ENCODE assay signal across 20 cellular contexts in the genomic region with DNA sequence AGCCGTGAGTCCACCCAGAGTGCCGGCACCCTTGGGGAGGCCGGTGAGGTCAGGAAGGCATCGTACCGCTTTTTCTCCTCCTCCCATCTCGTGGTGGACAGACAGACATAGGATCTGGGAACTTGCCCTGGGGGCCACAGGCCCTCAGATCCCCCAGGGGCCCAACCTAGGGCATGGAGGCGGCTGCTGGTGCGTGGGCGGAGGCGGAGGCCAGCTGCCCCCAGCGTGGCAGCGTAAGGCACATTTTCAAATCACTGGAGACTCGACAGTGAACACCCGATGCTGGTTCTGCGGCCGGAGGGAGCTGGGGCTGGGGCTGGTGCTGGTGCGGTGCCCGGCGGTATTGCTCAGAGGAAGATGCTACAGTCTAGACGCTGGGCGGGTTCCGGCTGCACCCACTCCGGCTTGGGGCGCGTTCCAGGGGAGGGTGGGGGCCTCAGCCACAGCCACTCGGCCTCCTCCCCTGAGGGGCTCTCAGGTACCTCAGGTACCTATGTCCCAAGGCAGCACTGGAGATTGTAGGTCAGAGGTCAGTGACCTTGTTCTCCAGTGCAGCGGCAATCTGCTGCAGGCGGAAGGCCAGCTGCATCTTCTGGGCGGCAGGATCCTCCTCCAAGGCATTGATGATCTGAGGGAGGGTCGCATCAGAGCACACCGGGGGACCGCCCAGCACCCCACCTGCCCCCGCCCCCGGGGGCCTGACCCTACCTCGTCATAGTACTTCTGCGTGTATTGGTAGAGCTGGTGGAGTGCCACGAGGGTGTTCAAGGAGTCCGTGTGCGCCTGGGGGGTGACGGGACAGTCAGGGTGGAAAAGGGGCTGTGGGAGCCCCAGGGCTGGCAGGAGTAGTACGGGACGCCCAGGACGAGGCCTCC. TPM values are rescaled to one million over a fixed set of nuclear protein-coding genes. Genes with fewer than 3 reads are reported as not detected.
A peak's percentile ranks its signal among the peaks of the same experiment; 100 is the strongest.
DNase-seq lines count a peak whose midpoint lies in the region; ATAC-seq, FAIRE-seq and TF ChIP-seq lines count a peak whose summit lies in the region.
"Had no signal": no experiment of that assay in that cellular context is flagged by ENCODE, and none has a peak within 500 bp of the region (broad histone marks: within the 10 kb centered on the region; RNA-seq: fewer than 3 reads in every experiment).

No MANE protein-coding gene starts in this region.

- H4K20me1 ChIP-seq in HepG2 (ENCODE audit: insufficient read depth, low read length), result 0 out of 2 replicates have a peak, but pooled peaks cover 5% of the 10 kb centered on the region

- peak overlapping the region; percentile 27 for H3K18ac ChIP-seq in neuronal stem cell (ENCODE audit: low read length)

- peaks cover 5% of the 10 kb centered on the region for H3K79me1 ChIP-seq in neuronal stem cell (ENCODE audit: low read depth, low read length)

- TF ChIP-seq POLR2A in HepG2 (IDR thresholded peaks at IDR 0.05; ENCODE audit: insufficient read depth in 1 of 2, low read depth in 2 of 2, low read length in 2 of 2) (no peak), right lobe of liver (IDR thresholded peaks at IDR 0.05) (no peak), tibial nerve (IDR thresholded peaks at IDR 0.05) (no peak), uterus (IDR thresholded peaks at IDR 0.05) (no peak)

- H3K4me3 ChIP-seq in HepG2 (replicated peaks in 1 of 3; ENCODE audit: insufficient read depth in 1 of 3, low read depth in 2 of 3, low read length in 3 of 3) (no peak overlapping the region), right lobe of liver (no peak overlapping the region), neuronal stem cell (ENCODE audit: low read length in 2 of 2) (no peak overlapping the region), tibial nerve (no peak overlapping the region), uterus (no peak overlapping the region)
- H3K4me3 ChIP-seq: lower lobe of right lung, pancreas, right atrium auricular region, thyroid gland had no signal

- H3K27ac ChIP-seq in HepG2 (ENCODE audit: extremely low read length, insufficient read depth, low read length), result no peak overlapping the region
- H3K27ac ChIP-seq in right lobe of liver, result no peak overlapping the region
- H3K27ac ChIP-seq in cingulate gyrus (ENCODE audit: low read depth, low read length), result peak overlapping the region; percentile 47
- peak overlapping the region; percentile 39 for H3K27ac ChIP-seq in neuronal stem cell (replicated peaks; ENCODE audit: low read length)
- H3K27ac ChIP-seq in tibial nerve, result peak overlapping the region in 3 of 4 donors; percentile 3 to 70 (median 51)
- H3K27ac ChIP-seq in uterus, result peak overlapping the region in 1 of 2 donors; percentile 6
- H3K27ac ChIP-seq: pancreas, thyroid gland had no signal

- peaks cover 1 to 11% of the 10 kb centered on the region in 2 experiments; a peak in 4 of 5 replicates for H3K27me3 ChIP-seq in HepG2 (ENCODE audit: control insufficient read depth in 1 of 2, insufficient read depth in 2 of 2, low read length in 2 of 2)
- no peaks in the 10 kb centered on the region for H3K27me3 ChIP-seq in right lobe of liver
- peaks cover 0 to under 1% (median 0%) of the 10 kb centered on the region in 3 experiments for H3K27me3 ChIP-seq in neuronal stem cell (ENCODE audit: control insufficient read depth in 3 of 3, insufficient read depth in 3 of 3, low read depth in 1 of 3, low read length in 3 of 3)
- H3K27me3 ChIP-seq in tibial nerve, result peaks cover 0 to 7% of the 10 kb centered on the region in 2 donors
- no peaks in the 10 kb centered on the region for H3K27me3 ChIP-seq in uterus
- H3K27me3 ChIP-seq: pancreas, right atrium auricular region, thyroid gland had no signal

- H4K8ac ChIP-seq in neuronal stem cell (ENCODE audit: low read depth, low read length), result no peak overlapping the region

- H2BK5ac ChIP-seq in neuronal stem cell (ENCODE audit: low read length), result no peak overlapping the region

- H4K91ac ChIP-seq in neuronal stem cell (ENCODE audit: low read depth, low read length, poor library complexity), result peak overlapping the region; percentile 30

- peak overlapping the region; percentile 75 for H2AK5ac ChIP-seq in neuronal stem cell (ENCODE audit: low read depth, low read length)

- no peaks in the 10 kb centered on the region for H3K9me3 ChIP-seq in HepG2 (ENCODE audit: low read length)
- H3K9me3 ChIP-seq in right lobe of liver, result no peaks in the 10 kb centered on the region
- H3K9me3 ChIP-seq in neuronal stem cell (replicated peaks in 1 of 2; ENCODE audit: control insufficient read depth in 2 of 2, insufficient read depth in 1 of 2, low read depth in 1 of 2, low read length in 2 of 2), result peaks cover 5 to 7% of the 10 kb centered on the region in 2 donors
- H3K9me3 ChIP-seq in tibial nerve, result no peaks in the 10 kb centered on the region
- no peaks in the 10 kb centered on the region for H3K9me3 ChIP-seq in uterus
- H3K9me3 ChIP-seq: lower lobe of right lung, pancreas, right atrium auricular region, thyroid gland had no signal

- TF ChIP-seq EP300 in HepG2 (IDR thresholded peaks at IDR 0.05; ENCODE audit: low read depth in 2 of 2, low read length in 2 of 2) (no peak), HepG2 (CRISPR knock-in tag; IDR thresholded peaks at IDR 0.05; ENCODE audit: borderline replicate concordance) (no peak), tibial nerve (IDR thresholded peaks at IDR 0.05) (no peak)

- H3K9ac ChIP-seq in HepG2 (ENCODE audit: insufficient read depth, low read depth, low read length), result no peak overlapping the region
- H3K9ac ChIP-seq in neuronal stem cell (ENCODE audit: low read depth, low read length, poor library complexity), result peak overlapping the region; percentile 44

- TF ChIP-seq RAD21 in HepG2 (CRISPR knock-in tag; IDR thresholded peaks at IDR 0.05), result no peak

- intact Hi-C loops in HepG2 (cut with micrococcal nuclease; ENCODE audit: unreplicated experiment), result loop anchor here (1.0 kb wide), 1 partner anchor 52 kb away; the partner anchor contains the start of gene DENND6B
- intact Hi-C loops in right lobe of liver (cut with DNase I), result loop anchor here (5.0 to 10.0 kb wide), 2 partner anchors 49 to 52 kb away; partner anchors contain the start of gene DENND6B (in 2 of the 2)
- intact Hi-C loops in uterus (cut with DNase I; ENCODE audit: low total_unique reads), result loop anchor here (10.0 kb wide), 1 partner anchor 229 kb away; the partner anchor contains the start of genes LMF2 and NCAPH2

- H3K79me2 ChIP-seq in HepG2 (ENCODE audit: insufficient read depth, low read length), result no peaks in the 10 kb centered on the region

- DNase-seq in HepG2 (ENCODE audit: low spot score), result no peak
- no peak for DNase-seq in right lobe of liver
- no peak for DNase-seq in neuronal stem cell (ENCODE audit: low spot score)
- DNase-seq in tibial nerve (ENCODE audit: low spot score in 2 of 2), result no peak
- DNase-seq in DMS53 treated with DMSO at 0.1 percent for 48 hours (lab: John Stamatoyannopoulos, UW; ENCODE audit: unreplicated experiment), result no peak
- DNase-seq in uterus, result no peak
- DNase-seq in stimulated activated naive CD8-positive, alpha-beta T cell treated with anti-CD3 and anti-CD28 coated beads, Interleukin-15, Interleukin-2, amounts not matched to agents 100 U/mL and 50 U/mL, for 24 hours, result no peak
- DNase-seq: activated CD4-positive, alpha-beta T cell treated with anti-CD3 and anti-CD28 coated beads, Interleukin-2, amount 50 U/mL, for 4 hours; NCI-H1092; NCI-H187 treated with DMSO at 0.1 percent for 48 hours had no signal

- POLR2A ChIA-PET in HepG2 (lab: Yijun Ruan, JAX), result interaction anchor here (1.0 to 1.5 kb wide), 4 partner anchors 19 to 66 kb away, joined by 3 to 7 read pairs (median 6); no protein-coding TSS in a partner anchor

- no peak for ATAC-seq in HepG2
- ATAC-seq in right lobe of liver, result no peak
- no peak for ATAC-seq in stimulated activated naive CD8-positive, alpha-beta T cell treated with anti-CD3 and anti-CD28 coated beads, Interleukin-15, Interleukin-2, amounts not matched to agents 100 U/mL and 50 U/mL, for 24 hours

- H2BK120ac ChIP-seq in neuronal stem cell (ENCODE audit: low read depth, low read length), result no peak overlapping the region

- in situ Hi-C loops in HepG2 (cut with HindIII; ENCODE audit: extremely low pct_ligation_motif_present, low pct_unique_long_range_greater_than_20kb), result loop anchor here (5.0 kb wide), 1 partner anchor 52 kb away; the partner anchor contains the start of gene DENND6B

- no peak overlapping the region for H3K4ac ChIP-seq in neuronal stem cell (ENCODE audit: low read length)

- TSS peak; percentile 71 for BruUV-seq in HepG2 (replicated peaks; lab: Mats Ljungman, UMichigan)

- no peak for FAIRE-seq in HepG2 (lab: Jason Lieb, UNC)
- FAIRE-seq: A204.1, G401.6, kidney, pancreas, RCC 7860, TTC549 had no signal

- H3K4me1 ChIP-seq in HepG2 (ENCODE audit: insufficient read depth, low read length) (peaks cover 18% of the 10 kb centered on the region), right lobe of liver (peaks cover 6 to 26% (median 10%) of the 10 kb centered on the region in 4 donors), neuronal stem cell (ENCODE audit: control insufficient read depth in 2 of 2, insufficient read depth in 1 of 2, low read depth in 1 of 2, low read length in 2 of 2) (peaks cover 20 to 29% of the 10 kb centered on the region in 2 donors), tibial nerve (peaks cover 0 to 48% (median 17%) of the 10 kb centered on the region in 4 donors), uterus (peaks cover 0 to 12% of the 10 kb centered on the region in 2 donors)

- H2BK15ac ChIP-seq in neuronal stem cell (ENCODE audit: low read length), result peak overlapping the region; percentile 49

- H3K4me2 ChIP-seq in HepG2 (ENCODE audit: low read depth, low read length) (no peak overlapping the region), neuronal stem cell (ENCODE audit: insufficient read depth, low read length, poor library complexity, severe bottlenecking) (no peak overlapping the region)

- no peak overlapping the region for H2AFZ ChIP-seq in HepG2 (ENCODE audit: low read length)
- no peak overlapping the region for H2AFZ ChIP-seq in neuronal stem cell (ENCODE audit: low read length)

- 96% methylated on average over 19 of the region's 43 CpGs for WGBS in HepG2 (ENCODE audit: low lambda C conversion rate)
- 70% methylated on average over 2 of the region's 43 CpGs for WGBS in right lobe of liver (ENCODE audit: insufficient coverage, low coverage, low lambda C conversion rate, missing lambda C conversion rate)
- no CpG with 5 or more reads among the region's 43 CpGs for WGBS in neuronal stem cell (ENCODE audit: extremely low coverage in 2 of 2, insufficient read length in 2 of 2, insufficient replicate concordance in 1 of 2), 2 donors
- WGBS in tibial nerve, 2 donors, result 68 to 70% methylated on average over 27 to 37 of the region's 43 CpGs

- TF ChIP-seq CTCF in HepG2 (CRISPR knock-in tag; IDR thresholded peaks at IDR 0.05) (no peak), right lobe of liver (IDR thresholded peaks at IDR 0.05) (no peak), tibial nerve (IDR thresholded peaks at IDR 0.05) (no peak), uterus (IDR thresholded peaks at IDR 0.05) (no peak)

- peaks cover 20 to 27% of the 10 kb centered on the region in 2 experiments; a peak in 4 of 5 replicates for H3K36me3 ChIP-seq in HepG2 (replicated peaks in 1 of 2; ENCODE audit: control insufficient read depth in 1 of 2, insufficient read depth in 2 of 2, low read length in 2 of 2)
- H3K36me3 ChIP-seq in right lobe of liver, result peaks cover 0 to 51% (median 25%) of the 10 kb centered on the region in 4 donors
- peaks cover 46 to 65% of the 10 kb centered on the region in 2 donors for H3K36me3 ChIP-seq in neuronal stem cell (replicated peaks in 1 of 2; ENCODE audit: control insufficient read depth in 2 of 2, insufficient read depth in 2 of 2, low read length in 2 of 2)
- H3K36me3 ChIP-seq in tibial nerve, result peaks cover 2 to 56% (median 10%) of the 10 kb centered on the region in 3 donors
- no peaks in the 10 kb centered on the region for H3K36me3 ChIP-seq in uterus

- peak overlapping the region; percentile 21 for H3K14ac ChIP-seq in neuronal stem cell (ENCODE audit: low read length)

- CTCF ChIA-PET in HepG2 (lab: Yijun Ruan, JAX; ENCODE audit: low intra/inter-chr PET ratio, low total read pairs), result interaction anchor here (1.0 to 4.2 kb wide), 11 partner anchors 15 to 112 kb away, joined by 3 to 133 read pairs (median 10); partner anchors contain the start of genes DENND6B, HDAC10 and PPP6R2

- no peak overlapping the region for H3K23ac ChIP-seq in neuronal stem cell (ENCODE audit: low read depth, low read length, poor library complexity)

- no peak overlapping the region for H2BK12ac ChIP-seq in neuronal stem cell (ENCODE audit: low read length)

RNA-seq across cellular contexts. Expression of gene MAPK11, which starts 5.2 kb away (rescaled TPM):
- 0.15 TPM in 1 of 2 replicates, not detected in the other for total RNA-seq in HepG2 (2016; rRNA removed; fragmentation: Illumina TruSeq; extraction: Trizol)
- total RNA-seq in HepG2 (2016; cell fraction: cytosol; rRNA removed; fragmentation: Illumina TruSeq; extraction: Trizol; ENCODE audit: low read depth), result not detected in 2 replicates
- total RNA-seq in HepG2 (2016; cell fraction: insoluble cytoplasmic fraction; rRNA removed; fragmentation: Illumina TruSeq; extraction: Trizol), result 0.12 and 0.15 TPM in 2 replicates
- 0.10 and 0.19 TPM in 2 replicates for total RNA-seq in HepG2 (2016; cell fraction: membrane; rRNA removed; fragmentation: Illumina TruSeq; extraction: Trizol)
- 0.28 TPM in 1 of 2 replicates, not detected in the other for total RNA-seq in HepG2 (2016; cell fraction: nucleus; rRNA removed; fragmentation: Illumina TruSeq; extraction: Trizol)
- 0.17 and 0.46 TPM in 2 replicates for polyA plus RNA-seq in HepG2 (2011; rRNA removed)
- 0.13 and 0.19 TPM in 2 replicates for polyA plus RNA-seq in HepG2 (2011; cell fraction: cytosol; rRNA removed)
- polyA plus RNA-seq in HepG2 (2011; cell fraction: nucleus; rRNA removed), result 1.9 TPM in 2 replicates
- 0.21 TPM in 1 of 2 replicates, not detected in the other for polyA plus RNA-seq in HepG2 (2012)
- 0.05 and 0.07 TPM in 2 replicates for polyA plus RNA-seq in HepG2 (2016; cell fraction: cytosol; fragmentation: Illumina TruSeq; extraction: Trizol; ENCODE audit: low read depth)
- 0.19 and 0.24 TPM in 2 replicates for polyA plus RNA-seq in HepG2 (2016; cell fraction: insoluble cytoplasmic fraction; fragmentation: Illumina TruSeq; extraction: Trizol; ENCODE audit: low read depth)
- polyA plus RNA-seq in HepG2 (2016; cell fraction: membrane; fragmentation: Illumina TruSeq; extraction: Trizol; ENCODE audit: low read depth), result 0.13 TPM in 1 of 2 replicates, not detected in the other
- polyA plus RNA-seq in HepG2 (2016; cell fraction: nucleus; fragmentation: Illumina TruSeq; extraction: Trizol; ENCODE audit: insufficient read depth, low read depth), result 0.25 and 0.37 TPM in 2 replicates
- polyA minus RNA-seq in HepG2 (2011; rRNA and poly(A)+ RNA removed; ENCODE audit: low replicate concordance), result 0.58 and 0.94 TPM in 2 replicates
- polyA minus RNA-seq in HepG2 (2011; cell fraction: cytosol; rRNA and poly(A)+ RNA removed), result not detected in 2 replicates
- polyA minus RNA-seq in HepG2 (2011; cell fraction: nucleus; rRNA and poly(A)+ RNA removed), result 0.13 TPM in 1 of 2 replicates, not detected in the other
- 1 to 10 TPM; 1.7 to 6.4 (median 2.5) TPM for total RNA-seq in right lobe of liver
- 4.0 TPM for polyA plus RNA-seq in neuronal stem cell (2013, experiment 1 of 2)
- 3.6 TPM for polyA plus RNA-seq in neuronal stem cell (2013, experiment 2 of 2)
- total RNA-seq in tibial nerve, result 10 to 100 TPM in 3 of 4 donors, 1 to 10 TPM in 1; 8.7 to 33.3 (median 19.6) TPM
- total RNA-seq in uterus, result 10 to 100 TPM in 3 of 4 donors, 1 to 10 TPM in 1; 7.9 to 39.5 (median 22.4) TPM

RNA-seq across cellular contexts. Expression of gene MAPK12, which starts 13.9 kb away (rescaled TPM):
- 15.0 and 23.3 TPM in 2 replicates for total RNA-seq in HepG2 (2016; rRNA removed; fragmentation: Illumina TruSeq; extraction: Trizol)
- total RNA-seq in HepG2 (2016; cell fraction: cytosol; rRNA removed; fragmentation: Illumina TruSeq; extraction: Trizol; ENCODE audit: low read depth), result 25.0 and 26.8 TPM in 2 replicates
- total RNA-seq in HepG2 (2016; cell fraction: insoluble cytoplasmic fraction; rRNA removed; fragmentation: Illumina TruSeq; extraction: Trizol), result 15.4 and 25.6 TPM in 2 replicates
- total RNA-seq in HepG2 (2016; cell fraction: membrane; rRNA removed; fragmentation: Illumina TruSeq; extraction: Trizol), result 43.0 and 45.2 TPM in 2 replicates
- 20.3 and 23.6 TPM in 2 replicates for total RNA-seq in HepG2 (2016; cell fraction: nucleus; rRNA removed; fragmentation: Illumina TruSeq; extraction: Trizol)
- 22.2 and 22.8 TPM in 2 replicates for polyA plus RNA-seq in HepG2 (2011; rRNA removed)
- polyA plus RNA-seq in HepG2 (2011; cell fraction: cytosol; rRNA removed), result 12.9 and 20.7 TPM in 2 replicates
- 115 and 151 TPM in 2 replicates for polyA plus RNA-seq in HepG2 (2011; cell fraction: nucleus; rRNA removed)
- polyA plus RNA-seq in HepG2 (2012), result 6.9 and 10.9 TPM in 2 replicates
- polyA plus RNA-seq in HepG2 (2016; cell fraction: cytosol; fragmentation: Illumina TruSeq; extraction: Trizol; ENCODE audit: low read depth), result 27.8 and 28.1 TPM in 2 replicates
- 14.6 and 16.4 TPM in 2 replicates for polyA plus RNA-seq in HepG2 (2016; cell fraction: insoluble cytoplasmic fraction; fragmentation: Illumina TruSeq; extraction: Trizol; ENCODE audit: low read depth)
- polyA plus RNA-seq in HepG2 (2016; cell fraction: membrane; fragmentation: Illumina TruSeq; extraction: Trizol; ENCODE audit: low read depth), result 37.0 and 38.8 TPM in 2 replicates
- polyA plus RNA-seq in HepG2 (2016; cell fraction: nucleus; fragmentation: Illumina TruSeq; extraction: Trizol; ENCODE audit: insufficient read depth, low read depth), result 56.9 and 60.1 TPM in 2 replicates
- 16.5 and 18.7 TPM in 2 replicates for polyA minus RNA-seq in HepG2 (2011; rRNA and poly(A)+ RNA removed; ENCODE audit: low replicate concordance)
- 5.1 and 9.2 TPM in 2 replicates for polyA minus RNA-seq in HepG2 (2011; cell fraction: cytosol; rRNA and poly(A)+ RNA removed)
- polyA minus RNA-seq in HepG2 (2011; cell fraction: nucleus; rRNA and poly(A)+ RNA removed), result 25.6 and 25.8 TPM in 2 replicates
- 1 to 10 TPM; 2.1 to 7.6 (median 3.6) TPM for total RNA-seq in right lobe of liver
- 28.8 TPM for polyA plus RNA-seq in neuronal stem cell (2013, experiment 1 of 2)
- polyA plus RNA-seq in neuronal stem cell (2013, experiment 2 of 2), result 28.1 TPM
- 10 to 100 TPM; 12.3 to 32.0 (median 24.1) TPM for total RNA-seq in tibial nerve
- 10 to 100 TPM; 10.3 to 41.4 (median 28.3) TPM for total RNA-seq in uterus

RNA-seq across cellular contexts. Expression of gene HDAC10, which starts 24.4 kb away (rescaled TPM):
- total RNA-seq in HepG2 (2016; rRNA removed; fragmentation: Illumina TruSeq; extraction: Trizol) (4.0 and 13.9 TPM in 2 replicates), right lobe of liver (10 to 100 TPM; 19.6 to 30.5 (median 23.0) TPM), tibial nerve (100 to 1,000 TPM in 1 of 4 donors, 10 to 100 TPM in 3; 41.2 to 105 (median 55.4) TPM), uterus (10 to 100 TPM in 3 of 4 donors, 1 to 10 TPM in 1; 1.2 to 40.5 (median 20.6) TPM)
- total RNA-seq in HepG2 (2016; cell fraction: cytosol; rRNA removed; fragmentation: Illumina TruSeq; extraction: Trizol; ENCODE audit: low read depth), result 7.1 and 8.7 TPM in 2 replicates
- 4.1 and 13.9 TPM in 2 replicates for total RNA-seq in HepG2 (2016; cell fraction: insoluble cytoplasmic fraction; rRNA removed; fragmentation: Illumina TruSeq; extraction: Trizol)
- total RNA-seq in HepG2 (2016; cell fraction: membrane; rRNA removed; fragmentation: Illumina TruSeq; extraction: Trizol), result 4.4 and 4.6 TPM in 2 replicates
- 23.1 and 23.7 TPM in 2 replicates for total RNA-seq in HepG2 (2016; cell fraction: nucleus; rRNA removed; fragmentation: Illumina TruSeq; extraction: Trizol)
- polyA plus RNA-seq in HepG2 (2011; rRNA removed), result 14.9 and 19.7 TPM in 2 replicates
- polyA plus RNA-seq in HepG2 (2011; cell fraction: cytosol; rRNA removed), result 1.8 and 3.9 TPM in 2 replicates
- polyA plus RNA-seq in HepG2 (2011; cell fraction: nucleus; rRNA removed), result 257 and 366 TPM in 2 replicates
- polyA plus RNA-seq in HepG2 (2012), result 15.0 and 23.8 TPM in 2 replicates
- polyA plus RNA-seq in HepG2 (2016; cell fraction: cytosol; fragmentation: Illumina TruSeq; extraction: Trizol; ENCODE audit: low read depth), result 0.86 TPM in 2 replicates
- polyA plus RNA-seq in HepG2 (2016; cell fraction: insoluble cytoplasmic fraction; fragmentation: Illumina TruSeq; extraction: Trizol; ENCODE audit: low read depth), result 3.2 and 5.7 TPM in 2 replicates
- 2.1 TPM in 2 replicates for polyA plus RNA-seq in HepG2 (2016; cell fraction: membrane; fragmentation: Illumina TruSeq; extraction: Trizol; ENCODE audit: low read depth)
- 72.4 and 82.8 TPM in 2 replicates for polyA plus RNA-seq in HepG2 (2016; cell fraction: nucleus; fragmentation: Illumina TruSeq; extraction: Trizol; ENCODE audit: insufficient read depth, low read depth)
- 7.7 and 20.9 TPM in 2 replicates for polyA minus RNA-seq in HepG2 (2011; rRNA and poly(A)+ RNA removed; ENCODE audit: low replicate concordance)
- polyA minus RNA-seq in HepG2 (2011; cell fraction: cytosol; rRNA and poly(A)+ RNA removed), result 3.9 and 4.2 TPM in 2 replicates
- polyA minus RNA-seq in HepG2 (2011; cell fraction: nucleus; rRNA and poly(A)+ RNA removed), result 34.9 and 37.9 TPM in 2 replicates
- 20.1 TPM for polyA plus RNA-seq in neuronal stem cell (2013, experiment 1 of 2)
- polyA plus RNA-seq in neuronal stem cell (2013, experiment 2 of 2), result 18.8 TPM

RNA-seq across cellular contexts. Expression of gene TUBGCP6, which starts 30.6 kb away (rescaled TPM):
- total RNA-seq in HepG2 (2016; rRNA removed; fragmentation: Illumina TruSeq; extraction: Trizol), result 5.8 and 15.7 TPM in 2 replicates
- 3.8 and 4.4 TPM in 2 replicates for total RNA-seq in HepG2 (2016; cell fraction: cytosol; rRNA removed; fragmentation: Illumina TruSeq; extraction: Trizol; ENCODE audit: low read depth)
- total RNA-seq in HepG2 (2016; cell fraction: insoluble cytoplasmic fraction; rRNA removed; fragmentation: Illumina TruSeq; extraction: Trizol), result 4.6 and 17.4 TPM in 2 replicates
- total RNA-seq in HepG2 (2016; cell fraction: membrane; rRNA removed; fragmentation: Illumina TruSeq; extraction: Trizol), result 4.6 and 5.1 TPM in 2 replicates
- total RNA-seq in HepG2 (2016; cell fraction: nucleus; rRNA removed; fragmentation: Illumina TruSeq; extraction: Trizol), result 23.1 and 29.5 TPM in 2 replicates
- 14.6 and 23.7 TPM in 2 replicates for polyA plus RNA-seq in HepG2 (2011; rRNA removed)
- polyA plus RNA-seq in HepG2 (2011; cell fraction: cytosol; rRNA removed), result 2.6 and 4.8 TPM in 2 replicates
- 276 and 340 TPM in 2 replicates for polyA plus RNA-seq in HepG2 (2011; cell fraction: nucleus; rRNA removed)
- polyA plus RNA-seq in HepG2 (2012), result 13.4 and 15.8 TPM in 2 replicates
- 0.95 and 1.2 TPM in 2 replicates for polyA plus RNA-seq in HepG2 (2016; cell fraction: cytosol; fragmentation: Illumina TruSeq; extraction: Trizol; ENCODE audit: low read depth)
- polyA plus RNA-seq in HepG2 (2016; cell fraction: insoluble cytoplasmic fraction; fragmentation: Illumina TruSeq; extraction: Trizol; ENCODE audit: low read depth), result 3.6 and 4.4 TPM in 2 replicates
- 0.86 and 2.1 TPM in 2 replicates for polyA plus RNA-seq in HepG2 (2016; cell fraction: membrane; fragmentation: Illumina TruSeq; extraction: Trizol; ENCODE audit: low read depth)
- 62.8 and 72.9 TPM in 2 replicates for polyA plus RNA-seq in HepG2 (2016; cell fraction: nucleus; fragmentation: Illumina TruSeq; extraction: Trizol; ENCODE audit: insufficient read depth, low read depth)
- polyA minus RNA-seq in HepG2 (2011; rRNA and poly(A)+ RNA removed; ENCODE audit: low replicate concordance), result 11.6 and 16.8 TPM in 2 replicates
- polyA minus RNA-seq in HepG2 (2011; cell fraction: cytosol; rRNA and poly(A)+ RNA removed), result 2.7 and 4.0 TPM in 2 replicates
- polyA minus RNA-seq in HepG2 (2011; cell fraction: nucleus; rRNA and poly(A)+ RNA removed), result 32.9 and 40.9 TPM in 2 replicates
- total RNA-seq in right lobe of liver, result 10 to 100 TPM; 10.4 to 22.6 (median 14.6) TPM
- 12.1 TPM for polyA plus RNA-seq in neuronal stem cell (2013, experiment 1 of 2)
- polyA plus RNA-seq in neuronal stem cell (2013, experiment 2 of 2), result 12.1 TPM
- 100 to 1,000 TPM in 1 of 4 donors, 10 to 100 TPM in 3; 72.2 to 127 (median 78.6) TPM for total RNA-seq in tibial nerve
- total RNA-seq in uterus, result 10 to 100 TPM; 19.1 to 52.2 (median 40.7) TPM

RNA-seq across cellular contexts. Expression of gene PLXNB2, which starts 32.0 kb away (rescaled TPM):
- total RNA-seq in HepG2 (2016; rRNA removed; fragmentation: Illumina TruSeq; extraction: Trizol) (19.3 and 32.6 TPM in 2 replicates), right lobe of liver (100 to 1,000 TPM; 154 to 181 (median 161) TPM), tibial nerve (100 to 1,000 TPM; 135 to 193 (median 165) TPM), uterus (100 to 1,000 TPM in 2 of 4 donors, 10 to 100 TPM in 2; 44.7 to 208 (median 126) TPM)
- total RNA-seq in HepG2 (2016; cell fraction: cytosol; rRNA removed; fragmentation: Illumina TruSeq; extraction: Trizol; ENCODE audit: low read depth), result 4.6 and 4.9 TPM in 2 replicates
- 16.8 and 32.7 TPM in 2 replicates for total RNA-seq in HepG2 (2016; cell fraction: insoluble cytoplasmic fraction; rRNA removed; fragmentation: Illumina TruSeq; extraction: Trizol)
- 13.7 and 15.6 TPM in 2 replicates for total RNA-seq in HepG2 (2016; cell fraction: membrane; rRNA removed; fragmentation: Illumina TruSeq; extraction: Trizol)
- 43.2 and 57.8 TPM in 2 replicates for total RNA-seq in HepG2 (2016; cell fraction: nucleus; rRNA removed; fragmentation: Illumina TruSeq; extraction: Trizol)
- polyA plus RNA-seq in HepG2 (2011; rRNA removed), result 68.9 and 79.4 TPM in 2 replicates
- 46.5 and 75.4 TPM in 2 replicates for polyA plus RNA-seq in HepG2 (2011; cell fraction: cytosol; rRNA removed)
- polyA plus RNA-seq in HepG2 (2011; cell fraction: nucleus; rRNA removed), result 265 and 413 TPM in 2 replicates
- 53.9 and 72.9 TPM in 2 replicates for polyA plus RNA-seq in HepG2 (2012)
- 5.5 and 6.2 TPM in 2 replicates for polyA plus RNA-seq in HepG2 (2016; cell fraction: cytosol; fragmentation: Illumina TruSeq; extraction: Trizol; ENCODE audit: low read depth)
- 16.2 and 23.0 TPM in 2 replicates for polyA plus RNA-seq in HepG2 (2016; cell fraction: insoluble cytoplasmic fraction; fragmentation: Illumina TruSeq; extraction: Trizol; ENCODE audit: low read depth)
- 10.1 and 11.9 TPM in 2 replicates for polyA plus RNA-seq in HepG2 (2016; cell fraction: membrane; fragmentation: Illumina TruSeq; extraction: Trizol; ENCODE audit: low read depth)
- 148 and 155 TPM in 2 replicates for polyA plus RNA-seq in HepG2 (2016; cell fraction: nucleus; fragmentation: Illumina TruSeq; extraction: Trizol; ENCODE audit: insufficient read depth, low read depth)
- 61.5 and 149 TPM in 2 replicates for polyA minus RNA-seq in HepG2 (2011; rRNA and poly(A)+ RNA removed; ENCODE audit: low replicate concordance)
- polyA minus RNA-seq in HepG2 (2011; cell fraction: cytosol; rRNA and poly(A)+ RNA removed), result 76.6 and 89.8 TPM in 2 replicates
- 57.9 and 61.3 TPM in 2 replicates for polyA minus RNA-seq in HepG2 (2011; cell fraction: nucleus; rRNA and poly(A)+ RNA removed)
- 71.0 TPM for polyA plus RNA-seq in neuronal stem cell (2013, experiment 1 of 2)
- 69.8 TPM for polyA plus RNA-seq in neuronal stem cell (2013, experiment 2 of 2)

Comparison
In these comparisons a context has a peak if more than half of its experiments do, and no peak if none do; other contexts are left out.
1. H3K27ac ChIP-seq: peak in cingulate gyrus (single experiment), neuronal stem cell (single experiment) and tibial nerve (3 of 4); none in HepG2 (single experiment) and right lobe of liver (0 of 3).